In the genomic region with DNA sequence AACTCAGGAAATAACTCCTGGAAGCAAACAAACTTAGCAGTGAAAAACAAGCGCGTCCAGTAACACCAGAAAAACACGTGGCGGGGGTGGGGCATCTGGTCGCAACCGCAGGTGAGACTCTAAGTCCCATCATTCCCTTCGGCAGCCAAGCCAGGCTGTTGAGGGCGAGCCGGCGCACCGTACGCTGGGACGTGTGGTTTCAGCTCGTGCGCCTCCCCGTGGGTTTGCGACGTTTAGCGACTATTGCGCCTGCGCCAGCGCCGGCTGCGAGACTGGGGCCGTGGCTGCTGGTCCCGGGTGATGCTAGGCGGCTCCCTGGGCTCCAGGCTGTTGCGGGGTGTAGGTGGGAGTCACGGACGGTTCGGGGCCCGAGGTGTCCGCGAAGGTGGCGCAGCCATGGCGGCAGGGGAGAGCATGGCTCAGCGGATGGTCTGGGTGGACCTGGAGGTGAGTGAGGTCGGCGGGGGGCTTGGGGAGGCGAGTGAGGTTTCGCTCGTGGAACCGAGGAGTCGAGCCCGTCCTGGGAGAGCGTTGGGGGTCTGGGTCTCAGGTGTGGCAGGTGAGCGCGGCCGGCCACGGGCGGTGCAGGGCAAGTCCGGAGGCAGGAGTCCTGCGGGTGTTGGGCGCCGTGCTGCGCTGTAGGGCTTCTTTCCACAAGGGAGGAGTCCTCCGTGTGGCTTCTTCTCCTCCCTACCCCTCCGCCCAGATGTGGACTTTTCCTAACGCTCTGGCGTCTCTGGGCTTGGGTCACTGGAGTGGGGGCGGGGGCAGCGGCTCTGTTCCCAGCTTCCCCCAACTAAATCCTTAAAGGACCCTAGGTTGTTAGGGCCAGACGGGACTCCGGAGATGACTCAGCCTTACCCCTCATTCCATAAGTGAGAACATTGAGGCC, we compare ENCODE assay signal across 8 cellular contexts. TPM values are rescaled to one million over a fixed set of nuclear protein-coding genes. Genes with fewer than 3 reads are reported as not detected.
DNase-seq lines count a peak whose midpoint lies in the region; ATAC-seq and TF ChIP-seq lines count a peak whose summit lies in the region.

TSS of gene REXO2 (plus strand) at position 239 of the 892 bp plus-strand sequence. CDS start at position 301, 62 bp downstream.

- POLR2A ChIA-PET in Caco-2 (lab: Charles Lee), result interaction anchor here (0.7 to 2.1 kb wide), 4 partner anchors 8 to 99 kb away, joined by 3 to 10 read pairs (median 4); partner anchors contain the start of genes C11orf71 and RBM7

- peak; percentile 99 for ATAC-seq in GM21360 (IDR thresholded peaks at IDR 0.05; ENCODE audit: unreplicated experiment)
- peak; percentile 98 for ATAC-seq in effector memory CD8-positive, alpha-beta T cell (replicated peaks)
- ATAC-seq in memory B cell (ENCODE audit: low read depth), result peak; percentile 99

- H3K36me3 ChIP-seq in Caco-2 (ENCODE audit: control insufficient read depth, insufficient read depth, low read length), result peaks cover 1% of the 10 kb centered on the region; the same call in 1 of the 2 replicates

- BruUV-seq in Caco-2 (replicated peaks; lab: Mats Ljungman, UMichigan), result no TSS peak

- H3K4me3 Mint-ChIP-seq in Caco-2 (ENCODE audit: unreplicated experiment), result peak within 1 kb of the TSS; percentile 91
- H3K4me3 Mint-ChIP-seq in effector memory CD8-positive, alpha-beta T cell, result peak within 1 kb of the TSS; percentile 94 to 99
- H3K4me3 Mint-ChIP-seq in memory B cell, result peak within 1 kb of the TSS; percentile 92

- H3K27ac Mint-ChIP-seq in Caco-2 (ENCODE audit: unreplicated experiment), result peak within 1 kb of the TSS; percentile 96
- peak within 1 kb of the TSS; percentile 91 to 97 for H3K27ac Mint-ChIP-seq in effector memory CD8-positive, alpha-beta T cell
- H3K27ac Mint-ChIP-seq in memory B cell, result peak within 1 kb of the TSS; percentile 82

- intact Hi-C loops in Caco-2 (cut with micrococcal nuclease; ENCODE audit: unreplicated experiment), result loop anchor here (2.0 to 5.0 kb wide), 2 partner anchors 118 to 123 kb away; partner anchors contain the start of gene NXPE1

- H3K27me3 Mint-ChIP-seq in Caco-2 (ENCODE audit: insufficient read depth, unreplicated experiment), result no peaks in the 10 kb centered on the region
- no peaks in the 10 kb centered on the region for H3K27me3 Mint-ChIP-seq in effector memory CD8-positive, alpha-beta T cell
- H3K27me3 Mint-ChIP-seq in memory B cell, result no peaks in the 10 kb centered on the region

- CTCF ChIA-PET in Caco-2 (lab: Charles Lee), result interaction anchor here (0.6 to 1.5 kb wide), 3 partner anchors 91 to 334 kb away, joined by 3 to 6 read pairs (median 3); no protein-coding TSS in a partner anchor

- H3K9me3 Mint-ChIP-seq in Caco-2 (ENCODE audit: unreplicated experiment) (no peaks in the 10 kb centered on the region), memory B cell (no peaks in the 10 kb centered on the region)
- H3K9me3 Mint-ChIP-seq in effector memory CD8-positive, alpha-beta T cell, result no peaks in the 10 kb centered on the region

- DNase-seq in Caco-2 (peak; percentile 98), HT1080 (ENCODE audit: low read depth) (peak; percentile 93), NOMO-1 treated with DMSO at 0.1 percent for 48 hours (lab: John Stamatoyannopoulos, UW; ENCODE audit: unreplicated experiment) (peak; percentile 93), memory B cell (ENCODE audit: low spot score in 2 of 2) (peak; percentile 87 to 88)
- peak; percentile 90 for DNase-seq in activated CD8-positive, alpha-beta memory T cell treated with anti-CD3 and anti-CD28 coated beads for 4 hours (ENCODE audit: low read depth in 2 of 2)
- peak; percentile 91 to 94 (median 93) for DNase-seq in effector memory CD8-positive, alpha-beta T cell
- peak; percentile 92 for DNase-seq in stimulated activated CD8-positive, alpha-beta memory T cell treated with anti-CD3 and anti-CD28 coated beads, Interleukin-12 subunit alpha, Interleukin-12 subunit beta, amount 100 ng/mL, for 24 hours (ENCODE audit: extremely low read depth)

- H3K4me1 Mint-ChIP-seq in Caco-2 (ENCODE audit: low read depth, unreplicated experiment) (peaks cover 61% of the 10 kb centered on the region), memory B cell (peaks cover 18% of the 10 kb centered on the region)
- peaks cover 19 to 30% of the 10 kb centered on the region in 2 donors for H3K4me1 Mint-ChIP-seq in effector memory CD8-positive, alpha-beta T cell (ENCODE audit: low read depth in 2 of 2)

- H3K36me3 Mint-ChIP-seq in Caco-2 (ENCODE audit: insufficient read depth, unreplicated experiment) (peaks cover 56% of the 10 kb centered on the region), memory B cell (no peaks in the 10 kb centered on the region)
- peaks cover 6% of the 10 kb centered on the region for H3K36me3 Mint-ChIP-seq in effector memory CD8-positive, alpha-beta T cell (ENCODE audit: insufficient read depth)

- H3K9me3 ChIP-seq in Caco-2, result no peaks in the 10 kb centered on the region

- H3K27me3 ChIP-seq in Caco-2 (replicated peaks; ENCODE audit: control insufficient read depth, insufficient read depth, low read length), result no peaks in the 10 kb centered on the region

- peak; percentile 16 to 53 for TF ChIP-seq CTCF in Caco-2 (IDR thresholded peaks at IDR 0.05; ENCODE audit: insufficient read depth in 1 of 2, low read depth in 1 of 2, low read length in 1 of 2, severe bottlenecking in 1 of 2, unreplicated experiment in 1 of 2)

- peaks cover 42% of the 10 kb centered on the region for H3K4me1 ChIP-seq in Caco-2

- H3K4me3 ChIP-seq in Caco-2 (ENCODE audit: low read depth, low read length), result peak within 1 kb of the TSS; percentile 78

RNA-seq across cellular contexts. Expression of gene REXO2, which starts in this region (rescaled TPM):
- 221 and 241 TPM in 2 replicates for total RNA-seq in Caco-2 (2022)
- total RNA-seq in HT1080 (2014; rRNA removed; shearing (Covaris generic)), result 217 and 231 TPM in 2 replicates
- polyA plus RNA-seq in HT1080 (2015; cell fraction: cytosol; rRNA removed), result 198 and 201 TPM in 2 replicates
- polyA plus RNA-seq in HT1080 (2015; cell fraction: nucleus; rRNA removed), result 150 and 158 TPM in 2 replicates

Comparison
In these comparisons a context has a peak if more than half of its experiments do, and no peak if none do; other contexts are left out.
1. Peak in every context shown above with its lines: DNase-seq, ATAC-seq and H3K4me3 ChIP-seq.